ENCODE assay signal across 10 cellular contexts in genomic region chr5:133244242-133244641, GRCh38.
DNase-seq lines count a peak whose midpoint lies in the region; ATAC-seq and TF ChIP-seq lines count a peak whose summit lies in the region.
"Had no signal": no experiment of that assay in that cellular context is flagged by ENCODE, and none has a peak within 500 bp of the region (broad histone marks: within the 10 kb centered on the region; RNA-seq: fewer than 3 reads in every experiment).

No MANE protein-coding gene starts in this region.

- DNase-seq in SJSA1 (ENCODE audit: low read depth in 1 of 2, low spot score in 2 of 2) (peak in 1 of 2 experiments; percentile 81), endodermal cell (no peak), adrenal gland (no peak)
- DNase-seq: activated CD4-positive, CD25-positive, alpha-beta regulatory T cell treated with anti-CD3 and anti-CD28 coated beads, Interleukin-2, amount 50 U/mL, for 72 hours had no signal

- no peaks in the 10 kb centered on the region for H3K27me3 Mint-ChIP-seq in endodermal cell (ENCODE audit: insufficient read depth)

- H3K27me3 ChIP-seq in BLaER1 (no peaks in the 10 kb centered on the region), SJSA1 (replicated peaks) (no peaks in the 10 kb centered on the region), endodermal cell (ENCODE audit: control insufficient read depth, insufficient read depth, low read length, poor library complexity, severe bottlenecking) (no peaks in the 10 kb centered on the region), adrenal gland (no peaks in the 10 kb centered on the region)

- no peaks in the 10 kb centered on the region for H3K4me1 Mint-ChIP-seq in endodermal cell

- ATAC-seq in GM19043 (IDR thresholded peaks at IDR 0.05; ENCODE audit: low read depth, unreplicated experiment): peak; percentile 70
- peak; percentile 37 for ATAC-seq in HG03175 (IDR thresholded peaks at IDR 0.05; ENCODE audit: unreplicated experiment)
- no peak for ATAC-seq in GM21737 (IDR thresholded peaks at IDR 0.05; ENCODE audit: unreplicated experiment)
- ATAC-seq in GM18861 (IDR thresholded peaks at IDR 0.05; ENCODE audit: unreplicated experiment): no peak

- H3K4me1 ChIP-seq in BLaER1: peaks cover 88% of the 10 kb centered on the region
- peaks cover 85% of the 10 kb centered on the region for H3K4me1 ChIP-seq in SJSA1 (replicated peaks)
- no peaks in the 10 kb centered on the region for H3K4me1 ChIP-seq in endodermal cell (ENCODE audit: control insufficient read depth, insufficient read depth, low read length)
- H3K4me1 ChIP-seq in adrenal gland (replicated peaks in 1 of 2): no peaks in the 10 kb centered on the region

- no peak overlapping the region for H3K4me3 Mint-ChIP-seq in endodermal cell

- H4K20me1 ChIP-seq in BLaER1: no peaks in the 10 kb centered on the region

- peaks cover 6% of the 10 kb centered on the region for H3K9me3 Mint-ChIP-seq in endodermal cell
- H3K9me3 Mint-ChIP-seq: IgD-negative memory B cell had no signal

- no peaks in the 10 kb centered on the region for H3K36me3 Mint-ChIP-seq in endodermal cell (ENCODE audit: low read depth)
- H3K36me3 Mint-ChIP-seq: IgD-negative memory B cell had no signal

- H3K4me3 ChIP-seq in BLaER1 (0 out of 2 replicates have a peak overlapping the region, but pooled peaks have one; percentile 15), SJSA1 (no peak overlapping the region), endodermal cell (ENCODE audit: low read length) (no peak overlapping the region), adrenal gland (no peak overlapping the region)

- TF ChIP-seq CTCF in endodermal cell (conservative IDR thresholded peaks at IDR 0.05) (no peak), adrenal gland (IDR thresholded peaks at IDR 0.05) (no peak)

- no peaks in the 10 kb centered on the region for H3K36me3 ChIP-seq in BLaER1
- no peaks in the 10 kb centered on the region for H3K36me3 ChIP-seq in SJSA1
- no peaks in the 10 kb centered on the region for H3K36me3 ChIP-seq in endodermal cell (ENCODE audit: control insufficient read depth, insufficient read depth, low read length)
- no peaks in the 10 kb centered on the region for H3K36me3 ChIP-seq in adrenal gland (replicated peaks in 1 of 2)

- peak overlapping the region; percentile 85 for H3K4me2 ChIP-seq in BLaER1

- 93 to 97% methylated on average over 6 to 7 of the region's 7 CpGs for WGBS in endodermal cell (ENCODE audit: insufficient coverage in 1 of 2, insufficient read length in 1 of 2), 2 experiments
- WGBS in adrenal gland, 4 donors: 50 to 85% (median 73%) methylated on average over 2 to 7 of the region's 7 CpGs

- TF ChIP-seq POLR2A in adrenal gland (IDR thresholded peaks at IDR 0.05): no peak

- H3K9me3 ChIP-seq in BLaER1 (0 out of 2 replicates have a peak, but pooled peaks cover 4% of the 10 kb centered on the region), SJSA1 (replicated peaks) (no peaks in the 10 kb centered on the region), endodermal cell (ENCODE audit: control insufficient read depth, low read length) (no peaks in the 10 kb centered on the region), adrenal gland (replicated peaks in 1 of 3) (no peaks in the 10 kb centered on the region)

- intact Hi-C loops in adrenal gland (cut with DNase I): loop anchor here in 1 of 2 donors (10.0 kb wide), 1 partner anchor 129 kb away; no protein-coding TSS in a partner anchor

- H3K27ac ChIP-seq in BLaER1 (peak overlapping the region; percentile 88), SJSA1 (peak overlapping the region; percentile 90), endodermal cell (ENCODE audit: low read depth, low read length) (no peak overlapping the region), adrenal gland (no peak overlapping the region)

- H3K27ac Mint-ChIP-seq in endodermal cell: no peak overlapping the region
- H3K27ac Mint-ChIP-seq: IgD-negative memory B cell had no signal

- H3K9ac ChIP-seq in BLaER1 (peak overlapping the region; percentile 71), endodermal cell (ENCODE audit: extremely low read depth, low read length, poor library complexity, severe bottlenecking) (no peak overlapping the region)

Comparison
In these comparisons a context has a peak if more than half of its experiments do, and no peak if none do; other contexts are left out.
1. H3K27ac ChIP-seq: peak in BLaER1 (single experiment) and SJSA1 (single experiment); none in endodermal cell (single experiment) and adrenal gland (0 of 5).
2. ATAC-seq: peak in GM19043 (single experiment) and HG03175 (single experiment); none in GM21737 (single experiment) and GM18861 (single experiment).